8 cellular contexts compared by ENCODE assay signal in genomic region chr14:70934502-70935134, GRCh38. TPM values are rescaled to one million over a fixed set of nuclear protein-coding genes. Genes with fewer than 3 reads are reported as not detected.
DNase-seq lines count a peak whose midpoint lies in the region; ATAC-seq, FAIRE-seq and TF ChIP-seq lines count a peak whose summit lies in the region.

No MANE protein-coding gene starts in this region.

- H3K4me3 Mint-ChIP-seq in T-helper 2 cell treated with Interferon-gamma antibody and Interleukin-4, amounts not matched to agents 5 μg/mL and 100 μg/mL, for 36 hours, result peak overlapping the region; percentile 68

- H3K27me3 Mint-ChIP-seq in T-helper 2 cell treated with Interferon-gamma antibody and Interleukin-4, amounts not matched to agents 5 μg/mL and 100 μg/mL, for 36 hours (ENCODE audit: low read depth), result no peaks in the 10 kb centered on the region

- no peak for TF ChIP-seq POLR2A in GM12891 (IDR thresholded peaks at IDR 0.05; ENCODE audit: low read depth, low read length)

- H3K27ac Mint-ChIP-seq in T-helper 2 cell treated with Interferon-gamma antibody and Interleukin-4, amounts not matched to agents 5 μg/mL and 100 μg/mL, for 36 hours, result peak overlapping the region; percentile 84

- intact Hi-C loops in head of caudate nucleus (cut with DNase I), result no loop called here

- peaks cover 14% of the 10 kb centered on the region for H3K9me3 Mint-ChIP-seq in T-helper 2 cell treated with Interferon-gamma antibody and Interleukin-4, amounts not matched to agents 5 μg/mL and 100 μg/mL, for 36 hours

- DNase-seq in GM12891 (ENCODE audit: insufficient read length, low spot score) (no peak), left kidney (ENCODE audit: low read depth, low spot score) (peak; percentile 35), head of caudate nucleus (no peak), NCI-H1092 treated with DMSO at 0.1 percent for 48 hours (lab: John Stamatoyannopoulos, UW) (no peak), middle frontal gyrus (ENCODE audit: extremely low spot score, low spot score) (no peak), NCI-H510A (lab: John Stamatoyannopoulos, UW) (no peak)
- no peak for DNase-seq in T-helper 2 cell treated with Interferon-gamma antibody and Interleukin-4, amounts not matched to agents 5 μg/mL and 100 μg/mL, for 36 hours (ENCODE audit: low spot score)

- peak; percentile 88 for FAIRE-seq in GM12891 (lab: Jason Lieb, UNC)

- peak; percentile 67 for ATAC-seq in HG02588 (IDR thresholded peaks at IDR 0.05; ENCODE audit: unreplicated experiment)

- peaks cover 30% of the 10 kb centered on the region for H3K36me3 Mint-ChIP-seq in T-helper 2 cell treated with Interferon-gamma antibody and Interleukin-4, amounts not matched to agents 5 μg/mL and 100 μg/mL, for 36 hours (ENCODE audit: low read depth)

- peaks cover 37% of the 10 kb centered on the region for H3K4me1 Mint-ChIP-seq in T-helper 2 cell treated with Interferon-gamma antibody and Interleukin-4, amounts not matched to agents 5 μg/mL and 100 μg/mL, for 36 hours (ENCODE audit: low read depth)

TF ChIP-seq in GM12891, 5 proteins besides CTCF, POLR2A, EP300 and RAD21:
- TF ChIP-seq SPI1 (IDR thresholded peaks at IDR 0.05; ENCODE audit: low read depth, low read length) (no peak), POLR2AphosphoS5 (IDR thresholded peaks at IDR 0.05; ENCODE audit: low read depth, low read length) (no peak), PAX5 (IDR thresholded peaks at IDR 0.05; ENCODE audit: insufficient read depth, low read length, severe bottlenecking) (no peak), POU2F2 (IDR thresholded peaks at IDR 0.05; ENCODE audit: low read depth, low read length) (no peak), TAF1 (IDR thresholded peaks at IDR 0.05; ENCODE audit: low read depth, low read length) (no peak)

RNA-seq across cellular contexts. Expression of gene PCNX1, which starts 27.4 kb away (rescaled TPM):
- polyA plus RNA-seq in GM12891 (2012; ENCODE audit: low read depth, missing spikeins), result 7.6 TPM
